ENCODE assay signal across 12 cellular contexts in the genomic region with DNA sequence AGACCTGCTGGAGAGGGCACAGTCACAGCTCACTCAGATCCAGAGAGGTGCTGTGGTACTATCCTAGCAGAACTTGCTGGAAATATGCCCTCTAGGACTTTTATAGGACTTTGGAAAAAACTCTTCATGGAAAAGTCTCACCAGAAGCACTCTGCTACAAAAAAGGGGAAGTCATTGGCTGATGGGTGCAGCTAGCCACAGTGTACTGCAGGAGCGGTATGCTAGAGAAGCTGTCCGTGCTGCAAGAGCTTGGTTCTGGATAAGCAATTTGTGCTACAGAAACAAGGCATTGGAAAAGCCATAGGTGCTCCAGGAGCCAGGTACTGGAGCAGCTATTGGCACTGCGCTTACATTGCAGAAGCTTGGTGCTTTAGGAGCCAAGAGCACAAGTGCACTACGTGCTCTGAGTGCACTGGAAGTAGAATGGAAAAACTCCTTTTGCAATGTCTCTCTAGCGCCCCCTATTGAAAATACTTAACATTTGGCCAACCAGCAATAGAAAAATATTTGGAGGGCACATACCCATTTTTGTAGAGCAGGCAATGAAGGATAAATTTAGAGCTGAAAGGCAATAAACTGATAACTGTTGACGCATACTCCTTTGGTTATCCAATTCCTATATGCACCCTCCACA.
DNase-seq lines count a peak whose midpoint lies in the region; ATAC-seq and TF ChIP-seq lines count a peak whose summit lies in the region.
"Had no signal": no experiment of that assay in that cellular context is flagged by ENCODE, and none has a peak within 500 bp of the region (broad histone marks: within the 10 kb centered on the region; RNA-seq: fewer than 3 reads in every experiment).

No MANE protein-coding gene starts in this region.

- H3K36me3 ChIP-seq in OCI-LY3 (replicated peaks; ENCODE audit: low read depth, low read length): no peaks in the 10 kb centered on the region
- H3K36me3 ChIP-seq: pancreas had no signal

- no peaks in the 10 kb centered on the region for H3K79me2 ChIP-seq in OCI-LY3 (ENCODE audit: low read length)

- H3K27ac Mint-ChIP-seq in activated CD8-positive, alpha-beta T cell treated with anti-CD3 and anti-CD28 coated beads for 36 hours: no peak overlapping the region
- H3K27ac Mint-ChIP-seq in activated naive CD4-positive, alpha-beta T cell treated with anti-CD3 and anti-CD28 coated beads, Interleukin-2, amount 50 U/mL, for 72 hours: no peak overlapping the region
- H3K27ac Mint-ChIP-seq: B cell had no signal

- DNase-seq in GM13976 (ENCODE audit: low spot score): no peak
- no peak for DNase-seq in dorsolateral prefrontal cortex
- no peak for DNase-seq in activated CD8-positive, alpha-beta T cell treated with anti-CD3 and anti-CD28 coated beads for 36 hours
- DNase-seq in activated gamma-delta T cell treated with Interleukin-2 at 50 U/mL for 16 hours: no peak
- no peak for DNase-seq in activated naive CD4-positive, alpha-beta T cell treated with anti-CD3 and anti-CD28 coated beads, Interleukin-2, amount 50 U/mL, for 72 hours (ENCODE audit: low spot score in 2 of 2)
- DNase-seq: NCI-H2029, pancreas had no signal

- TF ChIP-seq CTCF in 22Rv1 (IDR thresholded peaks at IDR 0.05) (peak; percentile 79), GM13976 (IDR thresholded peaks at IDR 0.05; ENCODE audit: borderline replicate concordance, control extremely low read depth, extremely low read depth, insufficient read depth, missing control alignments) (peak; percentile 8), OCI-LY3 (IDR thresholded peaks at IDR 0.05; ENCODE audit: low read depth, low read length) (peak; percentile 28; the same call in 1 of the 2 replicates), dorsolateral prefrontal cortex (IDR thresholded peaks at IDR 0.05 in 54 of 56, conservative IDR thresholded peaks at IDR 0.05 in 2 of 56; ENCODE audit: low read depth in 1 of 56, partially characterized antibody in 56 of 56) (peak in 44 of 56 donors; percentile 13 to 60 (median 34))
- TF ChIP-seq CTCF in activated CD8-positive, alpha-beta T cell treated with anti-CD3 and anti-CD28 coated beads for 36 hours (IDR thresholded peaks at IDR 0.05): no peak

- ATAC-seq in activated CD8-positive, alpha-beta T cell treated with anti-CD3 and anti-CD28 coated beads for 36 hours: no peak
- no peak for ATAC-seq in GM19467 (IDR thresholded peaks at IDR 0.05; ENCODE audit: unreplicated experiment)
- no peak for ATAC-seq in activated naive CD4-positive, alpha-beta T cell treated with anti-CD3 and anti-CD28 coated beads, Interleukin-2, amount 50 U/mL, for 72 hours
- ATAC-seq: pancreas had no signal

- H2AFZ ChIP-seq in OCI-LY3 (ENCODE audit: low read depth, low read length): no peak overlapping the region

- in situ Hi-C loops in GM13976 (cut with MboI; ENCODE audit: low sequenced_read_pairs, unreplicated experiment): no loop called here

- CTCF ChIA-PET in activated CD8-positive, alpha-beta T cell treated with anti-CD3 and anti-CD28 coated beads for 36 hours (lab: Charles Lee): interaction anchor here (0.8 to 1.9 kb wide), 5 partner anchors 10 to 60 kb away, joined by 3 to 6 read pairs (median 4); no protein-coding TSS in a partner anchor

- intact Hi-C loops in dorsolateral prefrontal cortex (cut with DNase I): no loop called here
- intact Hi-C loops in activated CD8-positive, alpha-beta T cell treated with anti-CD3 and anti-CD28 coated beads for 36 hours (cut with micrococcal nuclease): no loop called here

- peaks cover 7% of the 10 kb centered on the region for H3K27me3 Mint-ChIP-seq in activated CD8-positive, alpha-beta T cell treated with anti-CD3 and anti-CD28 coated beads for 36 hours

- no peak overlapping the region for H3K27ac ChIP-seq in 22Rv1
- H3K27ac ChIP-seq in OCI-LY3 (ENCODE audit: low read length): no peak overlapping the region
- H3K27ac ChIP-seq in dorsolateral prefrontal cortex: peak overlapping the region in 1 of 59 donors; percentile 8
- H3K27ac ChIP-seq: epithelial cell of prostate, pancreas had no signal

- no peaks in the 10 kb centered on the region for H4K20me1 ChIP-seq in OCI-LY3 (ENCODE audit: insufficient read depth, low read length)

- H3K4me3 ChIP-seq in OCI-LY3 (ENCODE audit: low read length) (no peak overlapping the region), dorsolateral prefrontal cortex (no peak overlapping the region)
- H3K4me3 ChIP-seq: pancreas had no signal

- no peak overlapping the region for H3K9ac ChIP-seq in OCI-LY3 (ENCODE audit: low read length)

- no peaks in the 10 kb centered on the region for H3K9me3 ChIP-seq in OCI-LY3 (ENCODE audit: insufficient read depth, low read length)
- H3K9me3 ChIP-seq: pancreas had no signal

- no peak overlapping the region for H3K4me2 ChIP-seq in OCI-LY3 (ENCODE audit: low read length)

- no peak overlapping the region for H3K4me3 Mint-ChIP-seq in activated CD8-positive, alpha-beta T cell treated with anti-CD3 and anti-CD28 coated beads for 36 hours
- H3K4me3 Mint-ChIP-seq: B cell had no signal

- H3K27me3 ChIP-seq in OCI-LY3 (ENCODE audit: low read depth, low read length): no peaks in the 10 kb centered on the region
- H3K27me3 ChIP-seq in dorsolateral prefrontal cortex: no peaks in the 10 kb centered on the region
- H3K27me3 ChIP-seq: pancreas had no signal

- POLR2A ChIA-PET in activated CD8-positive, alpha-beta T cell treated with anti-CD3 and anti-CD28 coated beads for 36 hours (lab: Charles Lee): no interaction called here

- H3K9me3 Mint-ChIP-seq in activated CD8-positive, alpha-beta T cell treated with anti-CD3 and anti-CD28 coated beads for 36 hours: no peaks in the 10 kb centered on the region
- H3K9me3 Mint-ChIP-seq in activated naive CD4-positive, alpha-beta T cell treated with anti-CD3 and anti-CD28 coated beads, Interleukin-2, amount 50 U/mL, for 72 hours: no peaks in the 10 kb centered on the region

- peaks cover 2% of the 10 kb centered on the region for H3K4me1 Mint-ChIP-seq in activated CD8-positive, alpha-beta T cell treated with anti-CD3 and anti-CD28 coated beads for 36 hours (ENCODE audit: low read depth)
- H3K4me1 Mint-ChIP-seq: B cell had no signal

- H3K36me3 Mint-ChIP-seq in activated CD8-positive, alpha-beta T cell treated with anti-CD3 and anti-CD28 coated beads for 36 hours (ENCODE audit: low read depth): no peaks in the 10 kb centered on the region
- H3K36me3 Mint-ChIP-seq in activated naive CD4-positive, alpha-beta T cell treated with anti-CD3 and anti-CD28 coated beads, Interleukin-2, amount 50 U/mL, for 72 hours: no peaks in the 10 kb centered on the region

- H3K4me1 ChIP-seq in OCI-LY3 (ENCODE audit: low read length): peaks cover 7% of the 10 kb centered on the region; the same call in 1 of the 2 replicates
- H3K4me1 ChIP-seq: pancreas had no signal
